In the genomic region with DNA sequence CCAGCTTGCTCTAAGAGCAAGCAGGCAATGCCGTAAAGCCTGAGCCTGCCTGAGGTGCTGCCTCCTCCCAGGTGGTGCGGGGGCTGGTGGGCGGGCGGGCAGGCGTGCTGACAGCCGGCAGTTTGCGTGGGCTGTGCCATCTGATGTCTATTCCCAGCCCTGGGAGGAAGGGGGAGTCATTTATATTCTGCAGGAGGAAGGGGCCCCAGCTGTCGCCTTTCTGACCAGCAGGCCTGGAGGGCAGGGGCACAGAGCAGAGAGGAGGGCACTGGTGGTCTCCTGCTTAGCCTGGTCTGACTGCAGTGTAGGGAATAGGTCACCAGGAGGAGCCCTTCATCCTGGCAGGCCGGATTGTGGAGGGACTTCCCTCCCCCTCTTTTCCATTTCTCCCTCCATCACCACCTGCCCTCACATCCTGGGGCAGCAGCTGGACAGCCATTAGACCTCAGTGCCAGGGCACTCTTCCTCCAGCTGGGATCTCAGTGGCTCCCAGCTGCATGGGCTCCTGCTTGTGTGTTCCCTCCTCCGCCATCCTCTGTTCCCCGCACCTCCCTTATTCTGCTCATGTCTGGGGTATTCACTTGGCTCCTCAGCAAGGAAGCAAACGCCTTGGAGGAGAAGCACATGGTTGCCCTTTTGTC, we compare ENCODE assay signal across 8 cellular contexts. TPM values are rescaled to one million over a fixed set of nuclear protein-coding genes. Genes with fewer than 3 reads are reported as not detected.
DNase-seq lines count a peak whose midpoint lies in the region; ATAC-seq and TF ChIP-seq lines count a peak whose summit lies in the region.

No MANE protein-coding gene starts in this region.

- no peaks in the 10 kb centered on the region for H3K27me3 ChIP-seq in BLaER1
- no peaks in the 10 kb centered on the region for H3K27me3 ChIP-seq in osteoblast (ENCODE audit: insufficient read depth, low read length)

- H3K9me3 ChIP-seq in BLaER1, result no peaks in the 10 kb centered on the region
- H3K9me3 ChIP-seq in osteoblast (ENCODE audit: low read depth, low read length), result no peaks in the 10 kb centered on the region

- no peak overlapping the region for H3K4me3 ChIP-seq in BLaER1
- no peak overlapping the region for H3K4me3 ChIP-seq in HFF-Myc (replicated peaks; ENCODE audit: low read depth, low read length)
- no peak overlapping the region for H3K4me3 ChIP-seq in osteoblast (ENCODE audit: insufficient read depth, low read length)

- no peak overlapping the region; the same call in 1 of the 2 replicates for H3K9ac ChIP-seq in BLaER1

- no peak for DNase-seq in HFF-Myc (ENCODE audit: extremely low read depth, low read depth)
- DNase-seq in SK-N-DZ (ENCODE audit: low spot score), result peak; percentile 80
- peak; percentile 90 for DNase-seq in osteoblast (ENCODE audit: insufficient read length, low spot score, missing footprints)
- DNase-seq in SW480 (ENCODE audit: low spot score), result no peak
- no peak for DNase-seq in RPMI8226

- H3K79me2 ChIP-seq in osteoblast (ENCODE audit: insufficient read depth, low read length), result peaks cover 41% of the 10 kb centered on the region

- TF ChIP-seq CTCF in HFF-Myc (IDR thresholded peaks at IDR 0.05; ENCODE audit: low read depth, low read length, missing control alignments), result peak; percentile 65
- TF ChIP-seq CTCF in osteoblast (IDR thresholded peaks at IDR 0.05; ENCODE audit: extremely low read depth, low read depth, low read length), result peak; percentile 48

- no peak for ATAC-seq in HG03520 (IDR thresholded peaks at IDR 0.05; ENCODE audit: unreplicated experiment)

- H2AFZ ChIP-seq in osteoblast (ENCODE audit: low read length), result no peak overlapping the region

- peak overlapping the region; percentile 27 for H3K4me2 ChIP-seq in BLaER1
- H3K4me2 ChIP-seq in osteoblast (ENCODE audit: insufficient read depth, low read length), result no peak overlapping the region

- peaks cover 40% of the 10 kb centered on the region for H4K20me1 ChIP-seq in BLaER1
- H4K20me1 ChIP-seq in osteoblast (ENCODE audit: insufficient read depth, low read length), result peaks cover 26% of the 10 kb centered on the region

- peaks cover 51% of the 10 kb centered on the region for H3K36me3 ChIP-seq in BLaER1
- H3K36me3 ChIP-seq in osteoblast (ENCODE audit: insufficient read depth, low read length), result peaks cover 35% of the 10 kb centered on the region

- H3K27ac ChIP-seq in BLaER1 (0 out of 2 replicates have a peak overlapping the region, but pooled peaks have one; percentile 18), cingulate gyrus (ENCODE audit: low read depth, low read length) (peak overlapping the region; percentile 58), osteoblast (ENCODE audit: low read depth, low read length) (no peak overlapping the region)

- H3K4me1 ChIP-seq in BLaER1 (peaks cover 88% of the 10 kb centered on the region), osteoblast (ENCODE audit: insufficient read depth, low read length) (peaks cover 4% of the 10 kb centered on the region)

RNA-seq across cellular contexts. Expression of a gene that starts 4.4 kb away (rescaled TPM):
- 7.8 and 8.4 TPM in 2 replicates for polyA plus RNA-seq in SK-N-DZ (2014; cell fraction: cytosol; rRNA removed)
- 6.6 and 8.0 TPM in 2 replicates for polyA plus RNA-seq in SK-N-DZ (2014; cell fraction: nucleus; rRNA removed)
- 6.5 and 10.5 TPM in 2 replicates for total RNA-seq in osteoblast

RNA-seq across cellular contexts. Expression of a gene that starts 11.2 kb away (rescaled TPM):
- 3.3 and 4.5 TPM in 2 replicates for polyA plus RNA-seq in SK-N-DZ (2014; cell fraction: cytosol; rRNA removed)
- polyA plus RNA-seq in SK-N-DZ (2014; cell fraction: nucleus; rRNA removed), result 2.1 and 2.6 TPM in 2 replicates
- total RNA-seq in osteoblast, result 2.1 and 2.5 TPM in 2 replicates

RNA-seq across cellular contexts. Expression of a gene that starts 14.6 kb away (rescaled TPM):
- polyA plus RNA-seq in SK-N-DZ (2014; cell fraction: cytosol; rRNA removed), result 11.1 and 15.7 TPM in 2 replicates
- 43.6 and 59.5 TPM in 2 replicates for polyA plus RNA-seq in SK-N-DZ (2014; cell fraction: nucleus; rRNA removed)
- 1.8 and 3.5 TPM in 2 replicates for total RNA-seq in osteoblast

RNA-seq across cellular contexts. Expression of a gene that starts 31.9 kb away (rescaled TPM):
- 0.07 and 0.08 TPM in 2 replicates for polyA plus RNA-seq in SK-N-DZ (2014; cell fraction: cytosol; rRNA removed)
- polyA plus RNA-seq in SK-N-DZ (2014; cell fraction: nucleus; rRNA removed), result not detected in 2 replicates
- total RNA-seq in osteoblast, result 0.88 and 1.8 TPM in 2 replicates

RNA-seq across cellular contexts. Expression of a gene that starts 41.4 kb away (rescaled TPM):
- not detected in 2 replicates for polyA plus RNA-seq in SK-N-DZ (2014; cell fraction: cytosol; rRNA removed)
- not detected in 2 replicates for polyA plus RNA-seq in SK-N-DZ (2014; cell fraction: nucleus; rRNA removed)
- not detected in 2 replicates for total RNA-seq in osteoblast

Comparison
In these comparisons a context has a peak if more than half of its experiments do, and no peak if none do; other contexts are left out.
1. DNase-seq: peak in SK-N-DZ (single experiment) and osteoblast (single experiment); none in HFF-Myc (single experiment), SW480 (single experiment) and RPMI8226 (single experiment).